8 cellular contexts compared by ENCODE assay signal in genomic region chr4:140237616-140238352, GRCh38.
DNase-seq lines count a peak whose midpoint lies in the region; ATAC-seq, FAIRE-seq and TF ChIP-seq lines count a peak whose summit lies in the region.

No MANE protein-coding gene starts in this region.

- TF ChIP-seq EP300 in stomach (IDR thresholded peaks at IDR 0.05) = no peak

- H3K27me3 ChIP-seq in bronchial epithelial cell (ENCODE audit: control insufficient read depth, insufficient read depth, low read length) (no peaks in the 10 kb centered on the region), keratinocyte (ENCODE audit: control insufficient read depth, extremely low read depth, insufficient read depth, low read length) (no peaks in the 10 kb centered on the region), stomach (no peaks in the 10 kb centered on the region)

- dilution Hi-C loops in keratinocyte (cut with MboI; ENCODE audit: extremely low pct_ligation_motif_present, low sequenced_read_pairs) = no loop called here

- H3K9ac ChIP-seq in keratinocyte (ENCODE audit: control insufficient read depth, extremely low read depth, insufficient read depth, low read length) = no peak overlapping the region

- intact Hi-C loops in stomach (cut with DNase I; ENCODE audit: low total_unique reads) = no loop called here

- TF ChIP-seq CTCF in bronchial epithelial cell (IDR thresholded peaks at IDR 0.05; ENCODE audit: insufficient read depth, low read length, severe bottlenecking) = no peak
- TF ChIP-seq CTCF in keratinocyte (optimal IDR thresholded peaks at IDR 0.05 in 1 of 3, IDR thresholded peaks at IDR 0.05 in 1 of 3, conservative IDR thresholded peaks at IDR 0.05 in 1 of 3; ENCODE audit: extremely low read depth in 1 of 3, insufficient read depth in 2 of 3, low read length in 3 of 3) = no peak
- no peak for TF ChIP-seq CTCF in stomach (IDR thresholded peaks at IDR 0.05)

- H3K9me1 ChIP-seq in keratinocyte (ENCODE audit: control insufficient read depth, extremely low read depth, insufficient read depth, low read length) = no peaks in the 10 kb centered on the region

- no peak for ATAC-seq in HG02938 (IDR thresholded peaks at IDR 0.05; ENCODE audit: unreplicated experiment)
- ATAC-seq in HG03432 (IDR thresholded peaks at IDR 0.05; ENCODE audit: unreplicated experiment) = no peak

- no peak overlapping the region for H3K4me3 ChIP-seq in bronchial epithelial cell (ENCODE audit: low read depth, low read length)
- no peak overlapping the region for H3K4me3 ChIP-seq in keratinocyte (ENCODE audit: control insufficient read depth in 2 of 3, extremely low read depth in 1 of 3, insufficient read depth in 2 of 3, low read depth in 1 of 3, low read length in 3 of 3)
- H3K4me3 ChIP-seq in stomach = peak overlapping the region in 3 of 4 donors; percentile 2 to 35 (median 19)

- H3K4me1 ChIP-seq in keratinocyte (ENCODE audit: control insufficient read depth, extremely low read depth, insufficient read depth, low read length) (peaks cover 14% of the 10 kb centered on the region), stomach (peaks cover 26 to 55% (median 30%) of the 10 kb centered on the region in 4 donors)

- DNase-seq in H4 (ENCODE audit: low spot score) (peak; percentile 93), NCI-H510A treated with DMSO at 0.1 percent for 48 hours (lab: John Stamatoyannopoulos, UW) (peak; percentile 77), bronchial epithelial cell (ENCODE audit: low read depth) (no peak), keratinocyte (ENCODE audit: low read depth, low spot score) (no peak), stomach (peak; percentile 70), KG1 (lab: John Stamatoyannopoulos, UW) (no peak)

- H3K9me3 ChIP-seq in keratinocyte (ENCODE audit: control insufficient read depth, low read depth, low read length) (no peaks in the 10 kb centered on the region), stomach (no peaks in the 10 kb centered on the region)

- TF ChIP-seq POLR2A in stomach (IDR thresholded peaks at IDR 0.05) = no peak

- H3K36me3 ChIP-seq in bronchial epithelial cell (ENCODE audit: control insufficient read depth, insufficient read depth, low read length) (no peaks in the 10 kb centered on the region), keratinocyte (ENCODE audit: control insufficient read depth in 2 of 2, extremely low read depth in 1 of 2, insufficient read depth in 2 of 2, low read length in 2 of 2) (no peaks in the 10 kb centered on the region), stomach (no peaks in the 10 kb centered on the region)

- H3K27ac ChIP-seq in keratinocyte (ENCODE audit: control insufficient read depth, insufficient read depth, low read length) (no peak overlapping the region), stomach (peak overlapping the region; percentile 77 to 88 (median 88))

- peak overlapping the region; percentile 48 for H3K4me2 ChIP-seq in keratinocyte (ENCODE audit: control insufficient read depth, extremely low read depth, insufficient read depth, low read depth, low read length)

- H4K20me1 ChIP-seq in keratinocyte (ENCODE audit: control insufficient read depth, extremely low read depth, insufficient read depth, low read length) = no peaks in the 10 kb centered on the region

- H2AFZ ChIP-seq in keratinocyte (ENCODE audit: control insufficient read depth, low read length) = peak overlapping the region; percentile 78

- FAIRE-seq in bronchial epithelial cell (lab: Jason Lieb, UNC) = peak; percentile 80
- peak; percentile 29 for FAIRE-seq in keratinocyte (lab: Jason Lieb, UNC)

- 7 to 18% (median 11%) methylated on average over 13 to 16 of the region's 16 CpGs for WGBS in stomach, 5 donors

- no peaks in the 10 kb centered on the region for H3K79me2 ChIP-seq in keratinocyte (ENCODE audit: control insufficient read depth, insufficient read depth, low read length)

Comparison
In these comparisons a context has a peak if more than half of its experiments do, and no peak if none do; other contexts are left out.
1. DNase-seq: peak in H4 (single experiment), NCI-H510A treated with DMSO at 0.1 percent for 48 hours (single experiment) and stomach (single experiment); none in bronchial epithelial cell (single experiment), keratinocyte (single experiment) and KG1 (single experiment).
2. H3K4me3 ChIP-seq: peak in stomach (3 of 4); none in bronchial epithelial cell (single experiment) and keratinocyte (0 of 3).